24 cellular contexts compared by ENCODE assay signal in genomic region chr15:49982586-49982985, GRCh38.
"Had no signal": no experiment of that assay in that cellular context is flagged by ENCODE, and none has a peak within 500 bp of the region (broad histone marks: within the 10 kb centered on the region; RNA-seq: fewer than 3 reads in every experiment).

No MANE protein-coding gene starts in this region.

- DNase-seq: activated CD4-positive, alpha-beta T cell treated with anti-CD3 and anti-CD28 coated beads, Interleukin-2, amount 10 ng/mL, durations not matched to agents 7 days and 5 days; activated CD4-positive, CD25-positive, alpha-beta regulatory T cell; activated CD8-positive, alpha-beta memory T cell treated with anti-CD3 and anti-CD28 coated beads, Interleukin-2, amount 50 U/mL, for 4 hours; activated CD8-positive, alpha-beta T cell treated with anti-CD3 and anti-CD28 coated beads, Interleukin-2, amount 10 ng/mL, durations not matched to agents 7 days and 5 days; activated naive CD4-positive, alpha-beta T cell treated with anti-CD3 and anti-CD28 coated beads for 36 hours; activated naive CD8-positive, alpha-beta T cell treated with anti-CD3 and anti-CD28 coated beads, Interleukin-2, amount 50 U/mL, for 24 hours; activated T-cell treated with anti-CD3 and anti-CD28 coated beads, Interleukin-2, amount 50 U/mL, for 4 hours; effector memory CD8-positive, alpha-beta T cell; esophagus squamous epithelium; foreskin melanocyte; glutamatergic neuron; hypothalamus; lower lobe of right lung; occipital lobe; posterior cingulate gyrus; sigmoid colon; spleen; stimulated activated naive B cell treated with anti-CD40 and anti-IgM and Interleukin-4, amounts not matched to agents 10 μg/mL and 1 μg/mL and 100 μg/mL, for 72 hours; T-helper 1 cell; T-helper 9 cell; upper lobe of right lung had no signal

- ATAC-seq: activated CD8-positive, alpha-beta T cell treated with anti-CD3 and anti-CD28 coated beads, Interleukin-2, amount 10 ng/mL, durations not matched to agents 7 days and 5 days; activated naive CD8-positive, alpha-beta T cell treated with anti-CD3 and anti-CD28 coated beads, Interleukin-2, amount 50 U/mL, for 24 hours; activated T-cell treated with anti-CD3 and anti-CD28 coated beads, Interleukin-2, amount 50 U/mL, for 4 hours; effector memory CD8-positive, alpha-beta T cell; lower lobe of right lung; stimulated activated naive B cell treated with anti-CD40 and anti-IgM and Interleukin-4, amounts not matched to agents 10 μg/mL and 1 μg/mL and 100 μg/mL, for 72 hours; upper lobe of right lung had no signal

- FAIRE-seq: keratinocyte had no signal

- H3K27me3 ChIP-seq: cardiac muscle cell, esophagus squamous epithelium, sigmoid colon, spleen, upper lobe of right lung had no signal

- H3K4me1 ChIP-seq: lower lobe of right lung, upper lobe of right lung had no signal

- H3K4me3 ChIP-seq: cardiac muscle cell, esophagus squamous epithelium, lower lobe of right lung, sigmoid colon, spleen, thoracic aorta, upper lobe of right lung had no signal

- H3K27ac ChIP-seq: cardiac muscle cell, esophagus squamous epithelium, lower lobe of right lung, sigmoid colon, spleen, thoracic aorta, upper lobe of right lung had no signal

- H3K9me3 ChIP-seq: esophagus squamous epithelium, lower lobe of right lung, sigmoid colon, spleen, thoracic aorta, upper lobe of right lung had no signal

- H3K36me3 ChIP-seq: cardiac muscle cell, esophagus squamous epithelium, lower lobe of right lung, sigmoid colon, thoracic aorta, upper lobe of right lung had no signal
